ENCODE assay signal across 10 cellular contexts in genomic region chr22:28792491-28793383, GRCh38.
DNase-seq lines count a peak whose midpoint lies in the region; ATAC-seq and TF ChIP-seq lines count a peak whose summit lies in the region.
"Had no signal": no experiment of that assay in that cellular context is flagged by ENCODE, and none has a peak within 500 bp of the region (broad histone marks: within the 10 kb centered on the region; RNA-seq: fewer than 3 reads in every experiment).

No MANE protein-coding gene starts in this region.

- DNase-seq in epithelial cell of prostate (ENCODE audit: low read depth, low spot score) (no peak), NCI-H2029 treated with DMSO at 0.1 percent for 48 hours (lab: John Stamatoyannopoulos, UW) (no peak), RKO (ENCODE audit: low spot score) (no peak), foreskin fibroblast (no peak), NCI-H1092 treated with DMSO at 0.1 percent for 48 hours (lab: John Stamatoyannopoulos, UW) (no peak)
- DNase-seq: naive B cell had no signal

- peaks cover 91% of the 10 kb centered on the region for H3K4me1 ChIP-seq in DOHH2 (ENCODE audit: control insufficient read depth, low read length)

- ATAC-seq in GM21367 (IDR thresholded peaks at IDR 0.05; ENCODE audit: unreplicated experiment) = peak; percentile 16
- peak; percentile 26 for ATAC-seq in HG03521 (IDR thresholded peaks at IDR 0.05; ENCODE audit: unreplicated experiment)

- peaks cover 64% of the 10 kb centered on the region for H3K79me2 ChIP-seq in DOHH2 (ENCODE audit: control insufficient read depth, low read length)

- H3K27me3 ChIP-seq in DOHH2 (ENCODE audit: control insufficient read depth, low read length) = no peaks in the 10 kb centered on the region

- H3K4me3 ChIP-seq in DOHH2 (ENCODE audit: low read length) (peak overlapping the region; percentile 58), foreskin fibroblast (ENCODE audit: low read depth in 1 of 2, low read length in 2 of 2) (no peak overlapping the region)
- H3K4me3 ChIP-seq: SK-N-MC had no signal

- H3K36me3 ChIP-seq in DOHH2 (ENCODE audit: control insufficient read depth, low read length) = peaks cover 71% of the 10 kb centered on the region

- H4K20me1 ChIP-seq in DOHH2 (ENCODE audit: control insufficient read depth, insufficient read depth, low read depth, low read length) = 0 out of 2 replicates have a peak, but pooled peaks cover 11% of the 10 kb centered on the region

- H3F3A ChIP-seq in DOHH2 (ENCODE audit: control insufficient read depth, insufficient read depth) = peaks cover 56% of the 10 kb centered on the region

- peak overlapping the region; percentile 86 for H3K4me2 ChIP-seq in DOHH2 (ENCODE audit: low read length)

- no peaks in the 10 kb centered on the region for H3K9me3 ChIP-seq in DOHH2 (ENCODE audit: control insufficient read depth, insufficient read depth, low read length)

- TF ChIP-seq CTCF in DOHH2 (IDR thresholded peaks at IDR 0.05; ENCODE audit: low read depth, low read length, poor library complexity, severe bottlenecking) (no peak), foreskin fibroblast (IDR thresholded peaks at IDR 0.05; ENCODE audit: low read depth, low read length) (no peak)

- H3K9me2 ChIP-seq in DOHH2 (replicated peaks; ENCODE audit: control insufficient read depth, low read length) = no peaks in the 10 kb centered on the region

- H3K27ac ChIP-seq in DOHH2 (ENCODE audit: low read depth, low read length) = peak overlapping the region; percentile 87
- peak overlapping the region; percentile 33 for H3K27ac ChIP-seq in epithelial cell of prostate
- H3K27ac ChIP-seq: SK-N-MC had no signal
